In the genomic region with DNA sequence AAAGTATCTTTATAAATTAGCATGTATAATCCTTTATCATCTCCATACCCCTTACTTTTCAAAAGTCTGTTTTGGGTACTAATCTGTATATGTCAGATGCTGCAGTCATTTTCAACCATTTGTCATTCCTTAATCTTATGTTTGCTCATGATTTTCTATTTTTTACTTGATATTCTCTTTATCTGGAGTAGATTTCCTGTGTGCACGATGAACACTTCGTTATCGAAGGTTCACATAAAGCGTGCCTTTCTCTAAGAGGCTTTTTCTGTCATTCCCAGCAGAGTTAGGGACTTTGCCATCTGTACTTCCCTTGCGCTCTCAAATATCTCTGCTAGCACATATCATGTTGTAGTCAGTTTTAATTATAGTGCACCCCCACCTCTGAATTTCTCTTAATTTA, we compare ENCODE assay signal across 22 cellular contexts.
"Had no signal": no experiment of that assay in that cellular context is flagged by ENCODE, and none has a peak within 500 bp of the region (broad histone marks: within the 10 kb centered on the region; RNA-seq: fewer than 3 reads in every experiment).

No MANE protein-coding gene starts in this region.

- DNase-seq: dorsolateral prefrontal cortex; effector CD4-positive, alpha-beta T cell; foreskin fibroblast; gastrocnemius medialis; head of caudate nucleus; kidney; natural killer cell; occipital lobe; sigmoid colon; spleen; stimulated activated CD4-positive, alpha-beta T cell treated with anti-CD3 and anti-CD28 coated beads, Interleukin-4, amount 100 ng/mL, for 4 hours; stimulated activated naive B cell treated with anti-CD40 and anti-IgM and Interleukin-4, amounts not matched to agents 10 μg/mL and 1 μg/mL and 100 μg/mL, for 72 hours; upper lobe of right lung; uterus had no signal

- H3K27ac ChIP-seq: dorsolateral prefrontal cortex, gastrocnemius medialis, parathyroid adenoma, right atrium auricular region, sigmoid colon, spleen, thoracic aorta, tibial nerve, upper lobe of right lung, uterus had no signal

- H3K9me3 ChIP-seq: gastrocnemius medialis, right atrium auricular region, sigmoid colon, spleen, thoracic aorta, tibial nerve, upper lobe of right lung, uterus had no signal

- H3K27ac Mint-ChIP-seq: memory B cell; progenitor cell of endocrine pancreas; stimulated activated naive B cell treated with anti-CD40 and anti-IgM and Interleukin-4, amounts not matched to agents 10 μg/mL and 1 μg/mL and 100 μg/mL, for 72 hours; stimulated activated naive CD8-positive, alpha-beta T cell treated with anti-CD3 and anti-CD28 coated beads, Interleukin-15, Interleukin-2, amounts not matched to agents 100 ng/mL and 50 ng/mL, for 24 hours had no signal

- H3K4me1 ChIP-seq: gastrocnemius medialis, parathyroid adenoma, right atrium auricular region, tibial nerve, upper lobe of right lung, uterus had no signal

- H3K9me3 Mint-ChIP-seq: memory B cell; natural killer cell; stimulated activated naive B cell treated with anti-CD40 and anti-IgM and Interleukin-4, amounts not matched to agents 10 μg/mL and 1 μg/mL and 100 μg/mL, for 72 hours; stimulated activated naive CD8-positive, alpha-beta T cell treated with anti-CD3 and anti-CD28 coated beads, Interleukin-15, Interleukin-2, amounts not matched to agents 100 ng/mL and 50 ng/mL, for 24 hours had no signal

- H3K27me3 Mint-ChIP-seq: memory B cell; progenitor cell of endocrine pancreas; stimulated activated naive B cell treated with anti-CD40 and anti-IgM and Interleukin-4, amounts not matched to agents 10 μg/mL and 1 μg/mL and 100 μg/mL, for 72 hours; stimulated activated naive CD8-positive, alpha-beta T cell treated with anti-CD3 and anti-CD28 coated beads, Interleukin-15, Interleukin-2, amounts not matched to agents 100 ng/mL and 50 ng/mL, for 24 hours had no signal

- H3K4me3 Mint-ChIP-seq: memory B cell; natural killer cell; stimulated activated naive B cell treated with anti-CD40 and anti-IgM and Interleukin-4, amounts not matched to agents 10 μg/mL and 1 μg/mL and 100 μg/mL, for 72 hours; stimulated activated naive CD8-positive, alpha-beta T cell treated with anti-CD3 and anti-CD28 coated beads, Interleukin-15, Interleukin-2, amounts not matched to agents 100 ng/mL and 50 ng/mL, for 24 hours had no signal

- H3K36me3 ChIP-seq: uterus had no signal

- H3K27me3 ChIP-seq: dorsolateral prefrontal cortex, gastrocnemius medialis, right atrium auricular region, sigmoid colon, spleen, tibial nerve, upper lobe of right lung, uterus had no signal

- H3K4me1 Mint-ChIP-seq: memory B cell; stimulated activated naive B cell treated with anti-CD40 and anti-IgM and Interleukin-4, amounts not matched to agents 10 μg/mL and 1 μg/mL and 100 μg/mL, for 72 hours had no signal

- H3K4me3 ChIP-seq: dorsolateral prefrontal cortex, gastrocnemius medialis, lung, right atrium auricular region, sigmoid colon, spleen, thoracic aorta, tibial nerve, upper lobe of right lung, uterus had no signal
